Comparison of ENCODE assay signal across 1 cellular context in genomic region chr3:5376761-5377160, GRCh38.
TF ChIP-seq lines count a peak whose summit lies in the region.

No MANE protein-coding gene starts in this region.

TF ChIP-seq in HepG2, 621 proteins besides CTCF, POLR2A, EP300 and RAD21 (continued from another document and continues in another):
- TF ChIP-seq FOXK2 (IDR thresholded peaks at IDR 0.05) (no peak), ZNF780A (CRISPR knock-in tag; IDR thresholded peaks at IDR 0.05) (no peak), SMARCE1 (IDR thresholded peaks at IDR 0.05; ENCODE audit: borderline replicate concordance) (no peak), ZNF703 (CRISPR knock-in tag; IDR thresholded peaks at IDR 0.05; ENCODE audit: borderline replicate concordance) (no peak), GMEB2 (CRISPR knock-in tag; IDR thresholded peaks at IDR 0.05; ENCODE audit: low read depth) (no peak), ZNF670 (CRISPR knock-in tag; IDR thresholded peaks at IDR 0.05; ENCODE audit: borderline replicate concordance) (no peak), HNF1B (CRISPR knock-in tag; IDR thresholded peaks at IDR 0.05) (no peak), SOX5 (CRISPR knock-in tag; IDR thresholded peaks at IDR 0.05; ENCODE audit: borderline replicate concordance) (peak; percentile 60; the same call in 1 of the 2 replicates), YY1 (IDR thresholded peaks at IDR 0.05; ENCODE audit: insufficient read depth, insufficient replicate concordance, low read depth, low read length) (peak; percentile 72), IRF2 (CRISPR knock-in tag; IDR thresholded peaks at IDR 0.05) (0 out of 2 replicates have a peak, but pooled peaks have one; percentile 27), ZNF3 (CRISPR knock-in tag; IDR thresholded peaks at IDR 0.05) (no peak), TCF7 (IDR thresholded peaks at IDR 0.05; ENCODE audit: low read depth) (no peak), MIER2 (CRISPR knock-in tag; IDR thresholded peaks at IDR 0.05) (no peak), ZUFSP (CRISPR knock-in tag; IDR thresholded peaks at IDR 0.05; ENCODE audit: borderline replicate concordance) (no peak), RAD51 (IDR thresholded peaks at IDR 0.05; ENCODE audit: borderline replicate concordance) (no peak), RFXANK (CRISPR knock-in tag; IDR thresholded peaks at IDR 0.05) (no peak), REXO4 (CRISPR knock-in tag; IDR thresholded peaks at IDR 0.05; ENCODE audit: borderline replicate concordance) (no peak), BCL6 (CRISPR knock-in tag; IDR thresholded peaks at IDR 0.05) (peak; percentile 51; the same call in 1 of the 2 replicates), NFE2L2 (IDR thresholded peaks at IDR 0.05; ENCODE audit: low read length) (no peak), ZBTB49 (CRISPR knock-in tag; IDR thresholded peaks at IDR 0.05; ENCODE audit: borderline replicate concordance) (no peak), HIVEP1 (CRISPR knock-in tag; IDR thresholded peaks at IDR 0.05) (no peak), ZNF225 (CRISPR knock-in tag; IDR thresholded peaks at IDR 0.05) (no peak), ZNF446 (CRISPR knock-in tag; IDR thresholded peaks at IDR 0.05) (no peak), ZNF883 (CRISPR knock-in tag; IDR thresholded peaks at IDR 0.05; ENCODE audit: not compliant biosample characterization) (no peak), POLR2AphosphoS5 (IDR thresholded peaks at IDR 0.05; ENCODE audit: low read depth, low read length) (no peak), ZKSCAN1 (IDR thresholded peaks at IDR 0.05; ENCODE audit: low read length) (no peak), RFX5 (IDR thresholded peaks at IDR 0.05; ENCODE audit: low read depth, low read length) (no peak), YEATS2 (CRISPR knock-in tag; IDR thresholded peaks at IDR 0.05; ENCODE audit: borderline replicate concordance) (no peak), DMAP1 (CRISPR knock-in tag; IDR thresholded peaks at IDR 0.05) (no peak), ZNF709 (CRISPR knock-in tag; IDR thresholded peaks at IDR 0.05) (no peak), NFE2L1 (CRISPR knock-in tag; IDR thresholded peaks at IDR 0.05; ENCODE audit: borderline replicate concordance) (no peak), ARID2 (CRISPR knock-in tag; IDR thresholded peaks at IDR 0.05; ENCODE audit: borderline replicate concordance) (no peak), ZFP36 (IDR thresholded peaks at IDR 0.05; ENCODE audit: borderline replicate concordance, low read depth, low read length, partially characterized antibody) (no peak), HDAC1 (CRISPR knock-in tag; IDR thresholded peaks at IDR 0.05) (no peak), ZNF572 (CRISPR knock-in tag; IDR thresholded peaks at IDR 0.05) (no peak), ZNF570 (CRISPR knock-in tag; IDR thresholded peaks at IDR 0.05; ENCODE audit: borderline replicate concordance) (no peak), RFXAP (CRISPR knock-in tag; IDR thresholded peaks at IDR 0.05; ENCODE audit: borderline replicate concordance) (no peak), ZNF496 (CRISPR knock-in tag; IDR thresholded peaks at IDR 0.05; ENCODE audit: insufficient replicate concordance) (no peak), ZFX (CRISPR knock-in tag; IDR thresholded peaks at IDR 0.05; ENCODE audit: low read depth) (peak; percentile 76), RNF2 (conservative IDR thresholded peaks at IDR 0.05; ENCODE audit: low read depth) (no peak), ZBTB34 (CRISPR knock-in tag; IDR thresholded peaks at IDR 0.05) (no peak), ZBTB38 (CRISPR knock-in tag; IDR thresholded peaks at IDR 0.05) (no peak), MEF2D (CRISPR knock-in tag; IDR thresholded peaks at IDR 0.05) (no peak)
- TF ChIP-seq, protein P1, sequence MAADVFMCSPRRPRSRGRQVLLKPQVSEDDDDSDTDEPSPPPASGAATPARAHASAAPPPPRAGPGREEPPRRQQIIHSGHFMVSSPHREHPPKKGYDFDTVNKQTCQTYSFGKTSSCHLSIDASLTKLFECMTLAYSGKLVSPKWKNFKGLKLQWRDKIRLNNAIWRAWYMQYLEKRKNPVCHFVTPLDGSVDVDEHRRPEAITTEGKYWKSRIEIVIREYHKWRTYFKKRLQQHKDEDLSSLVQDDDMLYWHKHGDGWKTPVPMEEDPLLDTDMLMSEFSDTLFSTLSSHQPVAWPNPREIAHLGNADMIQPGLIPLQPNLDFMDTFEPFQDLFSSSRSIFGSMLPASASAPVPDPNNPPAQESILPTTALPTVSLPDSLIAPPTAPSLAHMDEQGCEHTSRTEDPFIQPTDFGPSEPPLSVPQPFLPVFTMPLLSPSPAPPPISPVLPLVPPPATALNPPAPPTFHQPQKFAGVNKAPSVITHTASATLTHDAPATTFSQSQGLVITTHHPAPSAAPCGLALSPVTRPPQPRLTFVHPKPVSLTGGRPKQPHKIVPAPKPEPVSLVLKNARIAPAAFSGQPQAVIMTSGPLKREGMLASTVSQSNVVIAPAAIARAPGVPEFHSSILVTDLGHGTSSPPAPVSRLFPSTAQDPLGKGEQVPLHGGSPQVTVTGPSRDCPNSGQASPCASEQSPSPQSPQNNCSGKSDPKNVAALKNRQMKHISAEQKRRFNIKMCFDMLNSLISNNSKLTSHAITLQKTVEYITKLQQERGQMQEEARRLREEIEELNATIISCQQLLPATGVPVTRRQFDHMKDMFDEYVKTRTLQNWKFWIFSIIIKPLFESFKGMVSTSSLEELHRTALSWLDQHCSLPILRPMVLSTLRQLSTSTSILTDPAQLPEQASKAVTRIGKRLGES (CRISPR knock-in tag; IDR thresholded peaks at IDR 0.05; ENCODE audit: borderline replicate concordance): no peak
- TF ChIP-seq, protein P2, sequence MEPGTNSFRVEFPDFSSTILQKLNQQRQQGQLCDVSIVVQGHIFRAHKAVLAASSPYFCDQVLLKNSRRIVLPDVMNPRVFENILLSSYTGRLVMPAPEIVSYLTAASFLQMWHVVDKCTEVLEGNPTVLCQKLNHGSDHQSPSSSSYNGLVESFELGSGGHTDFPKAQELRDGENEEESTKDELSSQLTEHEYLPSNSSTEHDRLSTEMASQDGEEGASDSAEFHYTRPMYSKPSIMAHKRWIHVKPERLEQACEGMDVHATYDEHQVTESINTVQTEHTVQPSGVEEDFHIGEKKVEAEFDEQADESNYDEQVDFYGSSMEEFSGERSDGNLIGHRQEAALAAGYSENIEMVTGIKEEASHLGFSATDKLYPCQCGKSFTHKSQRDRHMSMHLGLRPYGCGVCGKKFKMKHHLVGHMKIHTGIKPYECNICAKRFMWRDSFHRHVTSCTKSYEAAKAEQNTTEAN (CRISPR knock-in tag; conservative IDR thresholded peaks at IDR 0.05): no peak
- TF ChIP-seq, protein P3, sequence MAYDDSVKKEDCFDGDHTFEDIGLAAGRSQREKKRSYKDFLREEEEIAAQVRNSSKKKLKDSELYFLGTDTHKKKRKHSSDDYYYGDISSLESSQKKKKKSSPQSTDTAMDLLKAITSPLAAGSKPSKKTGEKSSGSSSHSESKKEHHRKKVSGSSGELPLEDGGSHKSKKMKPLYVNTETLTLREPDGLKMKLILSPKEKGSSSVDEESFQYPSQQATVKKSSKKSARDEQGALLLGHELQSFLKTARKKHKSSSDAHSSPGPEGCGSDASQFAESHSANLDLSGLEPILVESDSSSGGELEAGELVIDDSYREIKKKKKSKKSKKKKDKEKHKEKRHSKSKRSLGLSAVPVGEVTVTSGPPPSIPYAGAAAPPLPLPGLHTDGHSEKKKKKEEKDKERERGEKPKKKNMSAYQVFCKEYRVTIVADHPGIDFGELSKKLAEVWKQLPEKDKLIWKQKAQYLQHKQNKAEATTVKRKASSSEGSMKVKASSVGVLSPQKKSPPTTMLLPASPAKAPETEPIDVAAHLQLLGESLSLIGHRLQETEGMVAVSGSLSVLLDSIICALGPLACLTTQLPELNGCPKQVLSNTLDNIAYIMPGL (CRISPR knock-in tag; IDR thresholded peaks at IDR 0.05; ENCODE audit: borderline replicate concordance in 1 of 2, low read depth in 1 of 2): no peak
- TF ChIP-seq, protein P4, sequence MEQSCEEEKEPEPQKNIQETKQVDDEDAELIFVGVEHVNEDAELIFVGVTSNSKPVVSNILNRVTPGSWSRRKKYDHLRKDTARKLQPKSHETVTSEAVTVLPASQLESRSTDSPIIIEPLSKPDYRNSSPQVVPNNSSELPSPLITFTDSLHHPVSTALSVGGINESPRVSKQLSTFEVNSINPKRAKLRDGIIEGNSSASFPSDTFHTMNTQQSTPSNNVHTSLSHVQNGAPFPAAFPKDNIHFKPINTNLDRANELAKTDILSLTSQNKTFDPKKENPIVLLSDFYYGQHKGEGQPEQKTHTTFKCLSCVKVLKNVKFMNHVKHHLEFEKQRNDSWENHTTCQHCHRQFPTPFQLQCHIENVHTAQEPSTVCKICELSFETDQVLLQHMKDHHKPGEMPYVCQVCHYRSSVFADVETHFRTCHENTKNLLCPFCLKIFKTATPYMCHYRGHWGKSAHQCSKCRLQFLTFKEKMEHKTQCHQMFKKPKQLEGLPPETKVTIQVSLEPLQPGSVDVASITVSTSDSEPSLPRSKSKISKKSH (CRISPR knock-in tag; IDR thresholded peaks at IDR 0.05; ENCODE audit: borderline replicate concordance): peak; percentile 39; the same call in 1 of the 2 replicates
- TF ChIP-seq, protein P5, sequence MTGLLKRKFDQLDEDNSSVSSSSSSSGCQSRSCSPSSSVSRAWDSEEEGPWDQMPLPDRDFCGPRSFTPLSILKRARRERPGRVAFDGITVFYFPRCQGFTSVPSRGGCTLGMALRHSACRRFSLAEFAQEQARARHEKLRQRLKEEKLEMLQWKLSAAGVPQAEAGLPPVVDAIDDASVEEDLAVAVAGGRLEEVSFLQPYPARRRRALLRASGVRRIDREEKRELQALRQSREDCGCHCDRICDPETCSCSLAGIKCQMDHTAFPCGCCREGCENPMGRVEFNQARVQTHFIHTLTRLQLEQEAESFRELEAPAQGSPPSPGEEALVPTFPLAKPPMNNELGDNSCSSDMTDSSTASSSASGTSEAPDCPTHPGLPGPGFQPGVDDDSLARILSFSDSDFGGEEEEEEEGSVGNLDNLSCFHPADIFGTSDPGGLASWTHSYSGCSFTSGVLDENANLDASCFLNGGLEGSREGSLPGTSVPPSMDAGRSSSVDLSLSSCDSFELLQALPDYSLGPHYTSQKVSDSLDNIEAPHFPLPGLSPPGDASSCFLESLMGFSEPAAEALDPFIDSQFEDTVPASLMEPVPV (CRISPR knock-in tag; IDR thresholded peaks at IDR 0.05): no peak
